15 cellular contexts compared by ENCODE assay signal in genomic region chr1:110133436-110133835, GRCh38.
DNase-seq lines count a peak whose midpoint lies in the region; ATAC-seq lines count a peak whose summit lies in the region.
"Had no signal": no experiment of that assay in that cellular context is flagged by ENCODE, and none has a peak within 500 bp of the region (broad histone marks: within the 10 kb centered on the region; RNA-seq: fewer than 3 reads in every experiment).

No MANE protein-coding gene starts in this region.

- CTCF ChIA-PET in activated naive CD4-positive, alpha-beta T cell treated with anti-CD3 and anti-CD28 coated beads, Interleukin-2, amount 10 ng/mL, durations not matched to agents 7 days and 5 days (lab: Charles Lee) = no interaction called here

- H3K27ac Mint-ChIP-seq in activated naive CD4-positive, alpha-beta T cell treated with anti-CD3 and anti-CD28 coated beads, Interleukin-2, amount 10 ng/mL, durations not matched to agents 7 days and 5 days = no peak overlapping the region

- H3K9me3 Mint-ChIP-seq in activated naive CD4-positive, alpha-beta T cell treated with anti-CD3 and anti-CD28 coated beads, Interleukin-2, amount 10 ng/mL, durations not matched to agents 7 days and 5 days = no peaks in the 10 kb centered on the region

- H3K4me1 Mint-ChIP-seq in activated naive CD4-positive, alpha-beta T cell treated with anti-CD3 and anti-CD28 coated beads, Interleukin-2, amount 10 ng/mL, durations not matched to agents 7 days and 5 days = peaks cover 13% of the 10 kb centered on the region

- ATAC-seq in GM21825 (IDR thresholded peaks at IDR 0.05; ENCODE audit: unreplicated experiment) = no peak

- no peaks in the 10 kb centered on the region for H3K36me3 Mint-ChIP-seq in activated naive CD4-positive, alpha-beta T cell treated with anti-CD3 and anti-CD28 coated beads, Interleukin-2, amount 10 ng/mL, durations not matched to agents 7 days and 5 days
- H3K36me3 Mint-ChIP-seq: CD14-positive monocyte had no signal

- DNase-seq in activated naive CD4-positive, alpha-beta T cell treated with anti-CD3 and anti-CD28 coated beads, Interleukin-2, amount 10 ng/mL, durations not matched to agents 7 days and 5 days = peak; percentile 6
- DNase-seq in activated naive CD4-positive, alpha-beta T cell treated with anti-CD3 and anti-CD28 coated beads, Interleukin-2, amount 50 U/mL, for 16 hours = no peak
- DNase-seq in cerebellar cortex (ENCODE audit: low spot score) (peak; percentile 71), middle frontal gyrus (ENCODE audit: extremely low spot score, low spot score) (peak; percentile 33), glomerular visceral epithelial cell (ENCODE audit: extremely low spot score) (no peak), SIG-M5 (lab: John Stamatoyannopoulos, UW) (no peak), SIG-M5 treated with dmso at 0.1 percent for 504 hours (lab: John Stamatoyannopoulos, UW; ENCODE audit: unreplicated experiment) (no peak)
- DNase-seq: 8988T, Caco-2, H7, Kasumi-1, NCI-H187 treated with DMSO at 0.1 percent for 48 hours, NCI-H2171 had no signal

- H3K4me3 Mint-ChIP-seq in activated naive CD4-positive, alpha-beta T cell treated with anti-CD3 and anti-CD28 coated beads, Interleukin-2, amount 10 ng/mL, durations not matched to agents 7 days and 5 days = no peak overlapping the region
- H3K4me3 Mint-ChIP-seq: CD14-positive monocyte had no signal

- peaks cover 71% of the 10 kb centered on the region for H3K27me3 Mint-ChIP-seq in activated naive CD4-positive, alpha-beta T cell treated with anti-CD3 and anti-CD28 coated beads, Interleukin-2, amount 10 ng/mL, durations not matched to agents 7 days and 5 days

Comparison
In these comparisons a context has a peak if more than half of its experiments do, and no peak if none do; other contexts are left out.
1. DNase-seq: peak in activated naive CD4-positive, alpha-beta T cell treated with anti-CD3 and anti-CD28 coated beads, Interleukin-2, amount 10 ng/mL, durations not matched to agents 7 days and 5 days (single experiment), cerebellar cortex (single experiment) and middle frontal gyrus (single experiment); none in activated naive CD4-positive, alpha-beta T cell treated with anti-CD3 and anti-CD28 coated beads, Interleukin-2, amount 50 U/mL, for 16 hours (single experiment), glomerular visceral epithelial cell (single experiment), SIG-M5 (single experiment) and SIG-M5 treated with dmso at 0.1 percent for 504 hours (single experiment).